22 cellular contexts compared by ENCODE assay signal in the genomic region with DNA sequence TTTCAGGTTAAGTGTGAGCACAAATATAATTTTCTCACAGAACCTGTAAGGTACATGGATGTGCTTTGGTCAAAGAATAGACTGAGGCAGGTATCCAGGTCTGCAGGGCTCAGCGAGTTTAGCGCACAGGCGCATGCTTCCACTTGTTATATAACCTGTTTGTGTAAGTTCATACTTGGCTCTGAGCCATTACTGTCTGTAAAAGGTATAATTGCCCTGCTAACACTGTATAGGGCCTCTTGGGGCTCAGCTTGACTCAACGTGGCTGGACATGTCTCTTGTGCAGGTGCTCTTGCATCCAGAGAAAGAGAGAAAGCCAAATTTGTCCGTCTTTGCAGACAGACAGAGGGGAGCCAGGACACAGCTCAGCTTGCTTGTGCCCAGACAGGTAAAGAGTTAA.
DNase-seq lines count a peak whose midpoint lies in the region; ATAC-seq, FAIRE-seq and TF ChIP-seq lines count a peak whose summit lies in the region.
"Had no signal": no experiment of that assay in that cellular context is flagged by ENCODE, and none has a peak within 500 bp of the region (broad histone marks: within the 10 kb centered on the region; RNA-seq: fewer than 3 reads in every experiment).

No MANE protein-coding gene starts in this region.

- no peak overlapping the region for H4K8ac ChIP-seq in mesenchymal stem cell (ENCODE audit: low read length)

- H3K27me3 ChIP-seq in bronchial epithelial cell (ENCODE audit: control insufficient read depth, insufficient read depth, low read length) (no peaks in the 10 kb centered on the region), colonic mucosa (no peaks in the 10 kb centered on the region), mesenchymal stem cell (ENCODE audit: control insufficient read depth in 1 of 2, insufficient read depth in 1 of 2, low read length in 2 of 2) (no peaks in the 10 kb centered on the region)
- H3K27me3 ChIP-seq: BLaER1, hepatocyte had no signal

- H2BK120ac ChIP-seq in mesenchymal stem cell (ENCODE audit: low read depth, low read length), result no peak overlapping the region

- H3K14ac ChIP-seq in mesenchymal stem cell (ENCODE audit: low read length in 2 of 2), result no peak overlapping the region

- H3K4ac ChIP-seq in mesenchymal stem cell (ENCODE audit: low read depth in 1 of 2, low read length in 2 of 2), result no peak overlapping the region

- TF ChIP-seq CTCF in bronchial epithelial cell (IDR thresholded peaks at IDR 0.05; ENCODE audit: insufficient read depth, low read length, severe bottlenecking), result no peak
- no peak for TF ChIP-seq CTCF in colonic mucosa (IDR thresholded peaks at IDR 0.05)

- FAIRE-seq in bronchial epithelial cell (lab: Jason Lieb, UNC), result no peak
- FAIRE-seq: G401.6 had no signal

- no peak overlapping the region for H3K23ac ChIP-seq in mesenchymal stem cell (ENCODE audit: low read length in 2 of 2)

- no peaks in the 10 kb centered on the region for H3K9me3 ChIP-seq in colonic mucosa
- H3K9me3 ChIP-seq in mesenchymal stem cell (ENCODE audit: control insufficient read depth, low read length), result no peaks in the 10 kb centered on the region
- H3K9me3 ChIP-seq: BLaER1 had no signal

- H2BK5ac ChIP-seq in mesenchymal stem cell (ENCODE audit: low read depth, low read length, poor library complexity, severe bottlenecking), result no peak overlapping the region

- no peaks in the 10 kb centered on the region for H3K36me3 ChIP-seq in bronchial epithelial cell (ENCODE audit: control insufficient read depth, insufficient read depth, low read length)
- H3K36me3 ChIP-seq in colonic mucosa, result no peaks in the 10 kb centered on the region
- H3K36me3 ChIP-seq in mesenchymal stem cell (ENCODE audit: control insufficient read depth in 1 of 2, insufficient read depth in 2 of 2, low read depth in 1 of 2, low read length in 2 of 2), result no peaks in the 10 kb centered on the region
- H3K36me3 ChIP-seq: BLaER1 had no signal

- no peak overlapping the region for H3K27ac ChIP-seq in colonic mucosa
- no peak overlapping the region for H3K27ac ChIP-seq in mesenchymal stem cell (ENCODE audit: low read length, poor library complexity, severe bottlenecking)
- H3K27ac ChIP-seq: BLaER1, hepatocyte, PC-9 had no signal

- H3K4me3 ChIP-seq in bronchial epithelial cell (ENCODE audit: low read depth, low read length), result no peak overlapping the region
- no peak overlapping the region for H3K4me3 ChIP-seq in colonic mucosa
- no peak overlapping the region for H3K4me3 ChIP-seq in mesenchymal stem cell (ENCODE audit: insufficient read depth in 1 of 2, low read depth in 1 of 2, low read length in 2 of 2)
- H3K4me3 ChIP-seq: BLaER1, hepatocyte, PC-9 had no signal

- no peak overlapping the region for H4K91ac ChIP-seq in mesenchymal stem cell (ENCODE audit: low read length)

- WGBS in mesenchymal stem cell, result 75% methylated on average over 5 of the region's 5 CpGs

- no peak overlapping the region for H3K9ac ChIP-seq in colonic mucosa (ENCODE audit: low read depth in 2 of 2, low read length in 2 of 2)
- no peak overlapping the region for H3K9ac ChIP-seq in mesenchymal stem cell (ENCODE audit: low read length)
- H3K9ac ChIP-seq: BLaER1 had no signal

- no peak overlapping the region for H2AFZ ChIP-seq in mesenchymal stem cell (ENCODE audit: low read depth, low read length)
- H2AFZ ChIP-seq: hepatocyte, PC-9 had no signal

- no peaks in the 10 kb centered on the region for H3K79me1 ChIP-seq in mesenchymal stem cell (replicated peaks; ENCODE audit: low read length, poor library complexity, severe bottlenecking)

- ATAC-seq in HG02763 (IDR thresholded peaks at IDR 0.05; ENCODE audit: unreplicated experiment), result no peak
- ATAC-seq: activated CD4-positive, alpha-beta T cell treated with anti-CD3 and anti-CD28 coated beads for 36 hours; activated T-cell treated with anti-CD3 and anti-CD28 coated beads, Interleukin-2, amount 50 U/mL, for 72 hours; T-cell had no signal

- intact Hi-C loops in colonic mucosa (cut with DNase I), result no loop called here

- DNase-seq in DMS153 (lab: John Stamatoyannopoulos, UW) (peak; percentile 83), NCI-H1417 treated with DMSO at 0.1 percent for 48 hours (lab: John Stamatoyannopoulos, UW) (peak; percentile 96), NCI-H2171 treated with DMSO at 0.1 percent for 48 hours (lab: John Stamatoyannopoulos, UW) (peak; percentile 99), bronchial epithelial cell (ENCODE audit: low read depth) (peak; percentile 13), colonic mucosa (no peak), mesenchymal stem cell (no peak)
- DNase-seq in stimulated activated CD4-positive, alpha-beta T cell treated with anti-CD3 and anti-CD28 coated beads, Interleukin-2, amount 100 ng/mL, for 48 hours, result no peak
- DNase-seq: ACHN; activated CD4-positive, alpha-beta T cell treated with anti-CD3 and anti-CD28 coated beads for 36 hours; activated T-cell treated with anti-CD3 and anti-CD28 coated beads, Interleukin-2, amount 50 U/mL, for 72 hours; aorta; Calu3; central memory CD4-positive, alpha-beta T cell; foreskin melanocyte; HCEC 1CT; NCI-H2029; PC-9; T-cell had no signal

- no peak overlapping the region for H2BK15ac ChIP-seq in mesenchymal stem cell (ENCODE audit: low read depth, poor library complexity, severe bottlenecking)

- H3K4me1 ChIP-seq in colonic mucosa (no peaks in the 10 kb centered on the region), mesenchymal stem cell (ENCODE audit: control insufficient read depth, insufficient read depth, low read depth, low read length) (no peaks in the 10 kb centered on the region)

- no peak overlapping the region for H3K4me2 ChIP-seq in mesenchymal stem cell (ENCODE audit: low read length, poor library complexity, severe bottlenecking)
- H3K4me2 ChIP-seq: BLaER1, hepatocyte, PC-9 had no signal

- no peak overlapping the region for H2BK12ac ChIP-seq in mesenchymal stem cell (ENCODE audit: low read length in 2 of 2)

- H2AK5ac ChIP-seq in mesenchymal stem cell (ENCODE audit: low read length, severe bottlenecking), result no peak overlapping the region

- no peak overlapping the region for H3K18ac ChIP-seq in mesenchymal stem cell (ENCODE audit: low read depth in 1 of 2, low read length in 2 of 2)

Comparison
In these comparisons a context has a peak if more than half of its experiments do, and no peak if none do; other contexts are left out.
1. DNase-seq: peak in DMS153 (single experiment), NCI-H1417 treated with DMSO at 0.1 percent for 48 hours (single experiment), NCI-H2171 treated with DMSO at 0.1 percent for 48 hours (single experiment) and bronchial epithelial cell (single experiment); none in colonic mucosa (single experiment), mesenchymal stem cell (single experiment) and stimulated activated CD4-positive, alpha-beta T cell treated with anti-CD3 and anti-CD28 coated beads, Interleukin-2, amount 100 ng/mL, for 48 hours (0 of 2).